8 cellular contexts compared by ENCODE assay signal in genomic region chr11:12675951-12676711, GRCh38. TPM values are rescaled to one million over a fixed set of nuclear protein-coding genes. Genes with fewer than 3 reads are reported as not detected.
A peak's percentile ranks its signal among the peaks of the same experiment; 100 is the strongest.
DNase-seq lines count a peak whose midpoint lies in the region; ATAC-seq and TF ChIP-seq lines count a peak whose summit lies in the region.

No MANE protein-coding gene starts in this region.

- H3K27me3 ChIP-seq in WERI-Rb-1 (ENCODE audit: insufficient read depth, low read depth, severe bottlenecking) (no peaks in the 10 kb centered on the region), iPS-20b (ENCODE audit: insufficient read depth, low read length) (peaks cover 23% of the 10 kb centered on the region), testis (no peaks in the 10 kb centered on the region)

- TF ChIP-seq POLR2A in testis (IDR thresholded peaks at IDR 0.05): no peak

- 14 to 26% methylated on average over 10 to 11 of the region's 11 CpGs for WGBS in testis, 2 donors

- DNase-seq in activated CD4-positive, alpha-beta T cell treated with anti-CD3 and anti-CD28 coated beads for 48 hours: peak; percentile 2
- DNase-seq in activated CD4-positive, alpha-beta T cell treated with anti-CD3 and anti-CD28 coated beads, Interleukin-2, amount 50 U/mL, for 48 hours: no peak
- peak; percentile 22 for DNase-seq in WERI-Rb-1
- peak; percentile 32 for DNase-seq in testis
- DNase-seq in activated CD8-positive, alpha-beta memory T cell treated with anti-CD3 and anti-CD28 coated beads, Interleukin-2, amount 50 U/mL, for 4 hours: no peak
- DNase-seq in NCI-H2107 treated with DMSO at 0.1 percent for 48 hours (lab: John Stamatoyannopoulos, UW; ENCODE audit: unreplicated experiment): no peak

- TF ChIP-seq CTCF in WERI-Rb-1 (IDR thresholded peaks at IDR 0.05; ENCODE audit: low read depth, low read length) (no peak), testis (IDR thresholded peaks at IDR 0.05) (no peak)

- H3K36me3 ChIP-seq in WERI-Rb-1 (peaks cover 24% of the 10 kb centered on the region), iPS-20b (ENCODE audit: insufficient read depth, low read depth, low read length) (peaks cover 12% of the 10 kb centered on the region; the same call in 1 of the 2 replicates), testis (ENCODE audit: low read depth, missing control alignments) (no peaks in the 10 kb centered on the region)

- peak overlapping the region; percentile 76 for H3K4me3 ChIP-seq in WERI-Rb-1 (ENCODE audit: low read depth, low read length)
- H3K4me3 ChIP-seq in iPS-20b (ENCODE audit: low read length): peak overlapping the region; percentile 96
- H3K4me3 ChIP-seq in testis: peak overlapping the region; percentile 63 to 86

- H3K4me1 ChIP-seq in iPS-20b (ENCODE audit: insufficient read depth, low read length) (peaks cover 37% of the 10 kb centered on the region), testis (peaks cover 4% of the 10 kb centered on the region)

- H3K9ac ChIP-seq in iPS-20b (ENCODE audit: low read depth, low read length): peak overlapping the region; percentile 90

- H3K9me3 ChIP-seq in WERI-Rb-1 (ENCODE audit: severe bottlenecking): no peaks in the 10 kb centered on the region
- no peaks in the 10 kb centered on the region for H3K9me3 ChIP-seq in iPS-20b (ENCODE audit: insufficient read depth, low read depth, low read length)
- H3K9me3 ChIP-seq in testis: no peaks in the 10 kb centered on the region

- intact Hi-C loops in testis (cut with DNase I; ENCODE audit: low total_unique reads): loop anchor here (10.0 kb wide), 2 partner anchors 139 to 219 kb away; no protein-coding TSS in a partner anchor

- H3K27ac ChIP-seq in WERI-Rb-1 (peak overlapping the region; percentile 87), iPS-20b (ENCODE audit: low read length) (no peak overlapping the region), testis (peak overlapping the region in 1 of 2 donors; percentile 97)

- ATAC-seq in GM21367 (IDR thresholded peaks at IDR 0.05; ENCODE audit: unreplicated experiment): no peak

RNA-seq across cellular contexts. Expression of gene TEAD1, which starts 1.9 kb away (rescaled TPM):
- 10 to 100 TPM; 63.5 to 78.1 TPM for total RNA-seq in testis
- polyA plus RNA-seq in testis (ENCODE audit: insufficient read depth, low read depth, low replicate concordance): 24.6 TPM

Comparison
In these comparisons a context has a peak if more than half of its experiments do, and no peak if none do; other contexts are left out.
1. DNase-seq: peak in activated CD4-positive, alpha-beta T cell treated with anti-CD3 and anti-CD28 coated beads for 48 hours (single experiment), WERI-Rb-1 (single experiment) and testis (single experiment); none in activated CD4-positive, alpha-beta T cell treated with anti-CD3 and anti-CD28 coated beads, Interleukin-2, amount 50 U/mL, for 48 hours (0 of 2), activated CD8-positive, alpha-beta memory T cell treated with anti-CD3 and anti-CD28 coated beads, Interleukin-2, amount 50 U/mL, for 4 hours (single experiment) and NCI-H2107 treated with DMSO at 0.1 percent for 48 hours (single experiment).
2. Peak in every context shown above with its lines, with median percentiles within 50 percentile points of each other: H3K4me3 ChIP-seq.